ENCODE assay signal across 8 cellular contexts in genomic region chr11:65132988-65133700, GRCh38. TPM values are rescaled to one million over a fixed set of nuclear protein-coding genes. Genes with fewer than 3 reads are reported as not detected.
A peak's percentile ranks its signal among the peaks of the same experiment; 100 is the strongest.
DNase-seq lines count a peak whose midpoint lies in the region; ATAC-seq and TF ChIP-seq lines count a peak whose summit lies in the region.

No MANE protein-coding gene starts in this region.

- H3K9ac ChIP-seq in endodermal cell (ENCODE audit: extremely low read depth, low read length, poor library complexity, severe bottlenecking) = peak overlapping the region; percentile 98

- no peak for ATAC-seq in CD4-positive, alpha-beta T cell (ENCODE audit: poor library complexity)
- no peak for ATAC-seq in naive thymus-derived CD4-positive, alpha-beta T cell
- no peak for ATAC-seq in aorta (ENCODE audit: low FRiP score)
- no peak for ATAC-seq in GM21526 (IDR thresholded peaks at IDR 0.05; ENCODE audit: low FRiP score, unreplicated experiment)
- no peak for ATAC-seq in HG02623 (IDR thresholded peaks at IDR 0.05; ENCODE audit: unreplicated experiment)

- POLR2A ChIA-PET in CD4-positive, alpha-beta T cell (lab: Charles Lee) = interaction anchor here (2.1 to 4.4 kb wide), 7 partner anchors 11 to 389 kb away, joined by 9 to 136 read pairs (median 18); partner anchors contain the start of genes FAU, MALAT1, MRPL49 and RASGRP2
- POLR2A ChIA-PET in naive thymus-derived CD4-positive, alpha-beta T cell (lab: Charles Lee) = interaction anchor here (2.7 to 8.9 kb wide), 5 partner anchors 12 to 47 kb away, joined by 12 to 237 read pairs (median 40); partner anchors contain the start of genes FAU, MRPL49, TM7SF2 and VPS51

- H3K4me1 Mint-ChIP-seq in CD4-positive, alpha-beta T cell (ENCODE audit: low read depth) = peaks cover 45% of the 10 kb centered on the region
- peaks cover 22% of the 10 kb centered on the region for H3K4me1 Mint-ChIP-seq in T-helper 2 cell treated with Interferon-gamma antibody and Interleukin-4, amounts not matched to agents 5 μg/mL and 100 μg/mL, for 36 hours (ENCODE audit: low read depth)
- H3K4me1 Mint-ChIP-seq in endodermal cell = peaks cover 19% of the 10 kb centered on the region
- peaks cover 31 to 50% (median 40%) of the 10 kb centered on the region in 7 donors for H3K4me1 Mint-ChIP-seq in naive thymus-derived CD4-positive, alpha-beta T cell

- peak in 4 of 10 experiments; percentile 35 to 43 (median 36) for DNase-seq in CD4-positive, alpha-beta T cell
- DNase-seq in HL-60 (ENCODE audit: low read depth in 1 of 2, low spot score in 1 of 2) = peak; percentile 83 to 91
- peak; percentile 48 for DNase-seq in T-helper 2 cell treated with Interferon-gamma antibody and Interleukin-4, amounts not matched to agents 5 μg/mL and 100 μg/mL, for 36 hours (ENCODE audit: low spot score)
- DNase-seq in endodermal cell = peak; percentile 89
- peak in 2 of 9 donors; percentile 39 to 58 for DNase-seq in naive thymus-derived CD4-positive, alpha-beta T cell
- DNase-seq in aorta = peak; percentile 56 to 61

- no peaks in the 10 kb centered on the region for H3K9me3 Mint-ChIP-seq in CD4-positive, alpha-beta T cell
- H3K9me3 Mint-ChIP-seq in T-helper 2 cell treated with Interferon-gamma antibody and Interleukin-4, amounts not matched to agents 5 μg/mL and 100 μg/mL, for 36 hours = no peaks in the 10 kb centered on the region
- H3K9me3 Mint-ChIP-seq in endodermal cell = no peaks in the 10 kb centered on the region
- H3K9me3 Mint-ChIP-seq in naive thymus-derived CD4-positive, alpha-beta T cell = peaks cover 0 to 3% (median 0%) of the 10 kb centered on the region in 11 donors

- intact Hi-C loops in CD4-positive, alpha-beta T cell (cut with DNase I, micrococcal nuclease) = loop anchor here in 1 of 2 experiments (5.0 kb wide), 1 partner anchor 216 kb away; the partner anchor contains the start of gene ATG2A
- intact Hi-C loops in naive thymus-derived CD4-positive, alpha-beta T cell (cut with micrococcal nuclease) = no loop called here
- intact Hi-C loops in aorta (cut with DNase I) = no loop called here

- peak overlapping the region; percentile 96 for H3K27ac ChIP-seq in CD4-positive, alpha-beta T cell (ENCODE audit: low read depth, low read length)
- H3K27ac ChIP-seq in HL-60 (replicated peaks) (peak overlapping the region; percentile 99), endodermal cell (ENCODE audit: low read depth, low read length) (no peak overlapping the region), aorta (ENCODE audit: low read depth in 1 of 2, low read length in 2 of 2) (no peak overlapping the region)
- H3K27ac ChIP-seq in naive thymus-derived CD4-positive, alpha-beta T cell (ENCODE audit: low read depth, low read length) = peak overlapping the region; percentile 99

- H3K36me3 ChIP-seq in endodermal cell (ENCODE audit: control insufficient read depth, insufficient read depth, low read length) (peaks cover 39% of the 10 kb centered on the region), aorta (ENCODE audit: control insufficient read depth in 1 of 2, insufficient read depth in 2 of 2, low read length in 1 of 2) (peaks cover 4 to 12% of the 10 kb centered on the region in 2 donors)
- peaks cover 0 to 58% (median 24%) of the 10 kb centered on the region in 3 experiments for H3K36me3 ChIP-seq in naive thymus-derived CD4-positive, alpha-beta T cell (ENCODE audit: control insufficient read depth in 2 of 3, insufficient read depth in 3 of 3, low read length in 3 of 3)

- no peak for TF ChIP-seq CTCF in CD4-positive, alpha-beta T cell (IDR thresholded peaks at IDR 0.05)
- TF ChIP-seq CTCF in HL-60 (IDR thresholded peaks at IDR 0.05; ENCODE audit: insufficient read depth, low read length) (no peak), endodermal cell (conservative IDR thresholded peaks at IDR 0.05) (no peak)

- H3K36me3 Mint-ChIP-seq in CD4-positive, alpha-beta T cell (ENCODE audit: low read depth) = peaks cover 69% of the 10 kb centered on the region
- H3K36me3 Mint-ChIP-seq in T-helper 2 cell treated with Interferon-gamma antibody and Interleukin-4, amounts not matched to agents 5 μg/mL and 100 μg/mL, for 36 hours (ENCODE audit: low read depth) = peaks cover 26% of the 10 kb centered on the region
- H3K36me3 Mint-ChIP-seq in endodermal cell (ENCODE audit: low read depth) = peaks cover 28% of the 10 kb centered on the region
- peaks cover 0 to 16% (median 4%) of the 10 kb centered on the region in 5 donors for H3K36me3 Mint-ChIP-seq in naive thymus-derived CD4-positive, alpha-beta T cell

- H3K27me3 ChIP-seq in CD4-positive, alpha-beta T cell (ENCODE audit: control insufficient read depth, insufficient read depth, low read length) = no peaks in the 10 kb centered on the region
- H3K27me3 ChIP-seq in HL-60 (ENCODE audit: insufficient read depth, poor library complexity, severe bottlenecking) (no peaks in the 10 kb centered on the region), endodermal cell (ENCODE audit: control insufficient read depth, insufficient read depth, low read length, poor library complexity, severe bottlenecking) (no peaks in the 10 kb centered on the region), aorta (ENCODE audit: control insufficient read depth in 1 of 2, insufficient read depth in 2 of 2, low read length in 1 of 2) (no peaks in the 10 kb centered on the region)
- H3K27me3 ChIP-seq in naive thymus-derived CD4-positive, alpha-beta T cell (ENCODE audit: control insufficient read depth in 2 of 2, insufficient read depth in 2 of 2, low read length in 2 of 2) = no peaks in the 10 kb centered on the region

- no peaks in the 10 kb centered on the region for H3K9me3 ChIP-seq in CD4-positive, alpha-beta T cell (ENCODE audit: control insufficient read depth, low read length)
- H3K9me3 ChIP-seq in endodermal cell (ENCODE audit: control insufficient read depth, low read length) (no peaks in the 10 kb centered on the region), aorta (ENCODE audit: control insufficient read depth, low read length) (no peaks in the 10 kb centered on the region)
- H3K9me3 ChIP-seq in naive thymus-derived CD4-positive, alpha-beta T cell (ENCODE audit: control insufficient read depth in 2 of 3, low read length in 3 of 3) = no peaks in the 10 kb centered on the region

- 51 to 55% methylated on average over 9 to 18 of the region's 18 CpGs for WGBS in endodermal cell (ENCODE audit: insufficient coverage in 1 of 2, insufficient read length in 1 of 2), 2 experiments
- 34 to 36% methylated on average over 18 of the region's 18 CpGs for WGBS in aorta, 2 donors

- H3K4me1 ChIP-seq in endodermal cell (ENCODE audit: control insufficient read depth, insufficient read depth, low read length) = no peaks in the 10 kb centered on the region
- peaks cover 10 to 21% of the 10 kb centered on the region in 2 donors for H3K4me1 ChIP-seq in naive thymus-derived CD4-positive, alpha-beta T cell (ENCODE audit: control insufficient read depth in 2 of 2, insufficient read depth in 2 of 2, low read length in 2 of 2)
- H3K4me1 ChIP-seq in aorta (ENCODE audit: control insufficient read depth in 1 of 2, insufficient read depth in 2 of 2, low read length in 2 of 2) = no peaks in the 10 kb centered on the region

- peak overlapping the region; percentile 100 for H3K27ac Mint-ChIP-seq in CD4-positive, alpha-beta T cell
- H3K27ac Mint-ChIP-seq in T-helper 2 cell treated with Interferon-gamma antibody and Interleukin-4, amounts not matched to agents 5 μg/mL and 100 μg/mL, for 36 hours = peak overlapping the region; percentile 98
- H3K27ac Mint-ChIP-seq in endodermal cell = peak overlapping the region; percentile 99
- peak overlapping the region; percentile 97 to 100 (median 99) for H3K27ac Mint-ChIP-seq in naive thymus-derived CD4-positive, alpha-beta T cell

- H3K27me3 Mint-ChIP-seq in CD4-positive, alpha-beta T cell = no peaks in the 10 kb centered on the region
- no peaks in the 10 kb centered on the region for H3K27me3 Mint-ChIP-seq in T-helper 2 cell treated with Interferon-gamma antibody and Interleukin-4, amounts not matched to agents 5 μg/mL and 100 μg/mL, for 36 hours (ENCODE audit: low read depth)
- no peaks in the 10 kb centered on the region for H3K27me3 Mint-ChIP-seq in endodermal cell (ENCODE audit: insufficient read depth)
- H3K27me3 Mint-ChIP-seq in naive thymus-derived CD4-positive, alpha-beta T cell = no peaks in the 10 kb centered on the region

- peak overlapping the region; percentile 97 for H3K4me3 ChIP-seq in HL-60 (replicated peaks; ENCODE audit: insufficient read depth, low read length)
- H3K4me3 ChIP-seq in endodermal cell (ENCODE audit: low read length) = peak overlapping the region; percentile 94
- H3K4me3 ChIP-seq in naive thymus-derived CD4-positive, alpha-beta T cell (ENCODE audit: low read length) = peak overlapping the region; percentile 90
- H3K4me3 ChIP-seq in aorta (ENCODE audit: low read length in 2 of 2) = peak overlapping the region; percentile 38 to 68

- CTCF ChIA-PET in CD4-positive, alpha-beta T cell (lab: Charles Lee) = interaction anchor here (1.0 to 1.4 kb wide), 2 partner anchors 16 to 23 kb away, joined by 3 to 5 read pairs; partner anchors contain the start of gene ZNHIT2
- CTCF ChIA-PET in naive thymus-derived CD4-positive, alpha-beta T cell (lab: Charles Lee) = no interaction called here

- peak overlapping the region; percentile 99 for H3K4me3 Mint-ChIP-seq in CD4-positive, alpha-beta T cell
- H3K4me3 Mint-ChIP-seq in T-helper 2 cell treated with Interferon-gamma antibody and Interleukin-4, amounts not matched to agents 5 μg/mL and 100 μg/mL, for 36 hours = peak overlapping the region; percentile 95
- H3K4me3 Mint-ChIP-seq in endodermal cell = peak overlapping the region; percentile 87
- H3K4me3 Mint-ChIP-seq in naive thymus-derived CD4-positive, alpha-beta T cell = peak overlapping the region; percentile 89 to 100 (median 99)

RNA-seq across cellular contexts. Expression of gene SYVN1, which starts 1.2 kb away (rescaled TPM):
- 10 to 100 TPM; 89.1 to 96.8 TPM for total RNA-seq in CD4-positive, alpha-beta T cell
- 10 to 100 TPM; 30.4 to 39.5 TPM for total RNA-seq in endodermal cell
- 32.8 TPM for polyA plus RNA-seq in endodermal cell (2013, experiment 1 of 2)
- 25.3 TPM for polyA plus RNA-seq in endodermal cell (2013, experiment 2 of 2)
- 10 to 100 TPM; 61.0 to 84.6 (median 67.9) TPM for total RNA-seq in naive thymus-derived CD4-positive, alpha-beta T cell
- polyA plus RNA-seq in naive thymus-derived CD4-positive, alpha-beta T cell = 10 to 100 TPM in 1 of 2 donors, 1 to 10 TPM in 1; 8.6 to 15.0 TPM
- 10 to 100 TPM; 50.2 to 64.0 TPM for total RNA-seq in aorta
- polyA plus RNA-seq in aorta = 10 to 100 TPM in 1 of 2 donors, 1 to 10 TPM in 1; 5.5 to 26.2 TPM

RNA-seq across cellular contexts. Expression of gene MRPL49, which starts 11.0 kb away (rescaled TPM):
- 10 to 100 TPM; 53.0 to 53.3 TPM for total RNA-seq in CD4-positive, alpha-beta T cell
- total RNA-seq in endodermal cell (10 to 100 TPM; 53.9 to 56.6 TPM), aorta (10 to 100 TPM; 35.0 to 37.1 TPM)
- 37.3 TPM for polyA plus RNA-seq in endodermal cell (2013, experiment 1 of 2)
- polyA plus RNA-seq in endodermal cell (2013, experiment 2 of 2) = 36.6 TPM
- total RNA-seq in naive thymus-derived CD4-positive, alpha-beta T cell = 10 to 100 TPM; 38.1 to 65.5 (median 51.9) TPM
- 100 to 1,000 TPM in 1 of 2 donors, 10 to 100 TPM in 1; 93.7 to 102 TPM for polyA plus RNA-seq in naive thymus-derived CD4-positive, alpha-beta T cell
- 10 to 100 TPM; 44.2 to 52.2 TPM for polyA plus RNA-seq in aorta

RNA-seq across cellular contexts. Expression of gene FAU, which starts 11.2 kb away (rescaled TPM):
- 1,000 to 10,000 TPM; 1,937 to 1,976 TPM for total RNA-seq in CD4-positive, alpha-beta T cell
- total RNA-seq in endodermal cell (100 to 1,000 TPM; 774 to 802 TPM), aorta (100 to 1,000 TPM; 674 to 804 TPM)
- 857 TPM for polyA plus RNA-seq in endodermal cell (2013, experiment 1 of 2)
- 794 TPM for polyA plus RNA-seq in endodermal cell (2013, experiment 2 of 2)
- total RNA-seq in naive thymus-derived CD4-positive, alpha-beta T cell = 1,000 to 10,000 TPM; 1,053 to 1,849 (median 1,722) TPM
- 1,000 to 10,000 TPM; 1,055 to 1,372 TPM for polyA plus RNA-seq in naive thymus-derived CD4-positive, alpha-beta T cell
- 1,000 to 10,000 TPM; 1,037 to 1,172 TPM for polyA plus RNA-seq in aorta

RNA-seq across cellular contexts. Expression of gene ZNHIT2, which starts 15.6 kb away (rescaled TPM):
- 1 to 10 TPM; 9.0 to 9.5 TPM for total RNA-seq in CD4-positive, alpha-beta T cell
- total RNA-seq in endodermal cell (10 to 100 TPM; 11.0 to 11.8 TPM), aorta (1 to 10 TPM; 4.1 to 7.5 TPM)
- 6.0 TPM for polyA plus RNA-seq in endodermal cell (2013, experiment 1 of 2)
- 5.4 TPM for polyA plus RNA-seq in endodermal cell (2013, experiment 2 of 2)
- total RNA-seq in naive thymus-derived CD4-positive, alpha-beta T cell = 10 to 100 TPM in 4 of 5 experiments, 1 to 10 TPM in 1; 9.9 to 18.2 (median 11.3) TPM
- 10 to 100 TPM; 29.9 to 35.6 TPM for polyA plus RNA-seq in naive thymus-derived CD4-positive, alpha-beta T cell
- polyA plus RNA-seq in aorta = 10 to 100 TPM in 1 of 2 donors, 1 to 10 TPM in 1; 3.4 to 12.9 TPM

RNA-seq across cellular contexts. Expression of gene TM7SF2, which starts 21.5 kb away (rescaled TPM):
- total RNA-seq in CD4-positive, alpha-beta T cell = 10 to 100 TPM; 20.0 to 20.4 TPM
- total RNA-seq in endodermal cell = 100 to 1,000 TPM in 1 of 2 donors, 10 to 100 TPM in 1; 97.9 to 108 TPM
- 75.3 TPM for polyA plus RNA-seq in endodermal cell (2013, experiment 1 of 2)
- 70.5 TPM for polyA plus RNA-seq in endodermal cell (2013, experiment 2 of 2)
- 10 to 100 TPM; 21.6 to 37.8 (median 30.8) TPM for total RNA-seq in naive thymus-derived CD4-positive, alpha-beta T cell
- polyA plus RNA-seq in naive thymus-derived CD4-positive, alpha-beta T cell = 10 to 100 TPM; 15.0 to 21.1 TPM
- total RNA-seq in aorta = 1 to 10 TPM; 5.2 to 7.2 TPM
- 10 to 100 TPM in 1 of 2 donors, 1 to 10 TPM in 1; 4.0 to 11.8 TPM for polyA plus RNA-seq in aorta

Comparison
In these comparisons a context has a peak if more than half of its experiments do, and no peak if none do; other contexts are left out.
1. H3K27ac ChIP-seq: peak in CD4-positive, alpha-beta T cell (single experiment), HL-60 (single experiment) and naive thymus-derived CD4-positive, alpha-beta T cell (single experiment); none in endodermal cell (single experiment) and aorta (0 of 2).
2. Peak in every context shown above with its lines, with median percentiles within 50 percentile points of each other: H3K27ac Mint-ChIP-seq, H3K4me3 Mint-ChIP-seq and H3K4me3 ChIP-seq.